31 cellular contexts compared by ENCODE assay signal in the genomic region with DNA sequence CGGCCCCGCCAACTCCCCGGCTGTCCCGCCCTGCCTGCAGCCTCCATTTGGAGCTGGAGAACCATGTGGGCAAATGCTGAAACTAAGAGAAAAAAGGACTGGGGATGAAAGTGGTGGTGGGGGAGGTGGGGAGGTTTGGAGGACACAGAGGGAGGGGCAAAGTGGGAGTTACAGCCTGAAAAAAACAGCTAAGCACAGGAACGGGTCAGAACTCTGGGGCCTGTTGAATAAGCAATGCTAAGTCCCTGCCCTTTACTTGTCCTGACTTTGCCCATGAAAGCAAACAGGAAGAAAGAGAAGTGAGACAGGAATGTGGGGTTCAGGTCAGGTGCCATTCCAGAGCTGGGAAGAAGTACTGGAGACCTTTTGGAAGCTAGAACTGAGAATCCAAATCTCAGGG. TPM values are rescaled to one million over a fixed set of nuclear protein-coding genes. Genes with fewer than 3 reads are reported as not detected.
"Had no signal": no experiment of that assay in that cellular context is flagged by ENCODE, and none has a peak within 500 bp of the region (broad histone marks: within the 10 kb centered on the region; RNA-seq: fewer than 3 reads in every experiment).

No MANE protein-coding gene starts in this region.

- H3K4me3 Mint-ChIP-seq: activated naive CD4-positive, alpha-beta T cell treated with anti-CD3 and anti-CD28 coated beads for 36 hours; activated naive CD8-positive, alpha-beta T cell treated with anti-CD3 and anti-CD28 coated beads for 36 hours; naive thymus-derived CD8-positive, alpha-beta T cell; stimulated activated effector memory CD8-positive, alpha-beta T cell treated with anti-CD3 and anti-CD28 coated beads, Interleukin-12 subunit alpha, Interleukin-12 subunit beta, amount 100 ng/mL, for 72 hours had no signal

- H3K36me3 Mint-ChIP-seq: activated naive CD8-positive, alpha-beta T cell treated with anti-CD3 and anti-CD28 coated beads for 36 hours had no signal

- H3K9me3 ChIP-seq: adrenal gland, heart right ventricle, right lobe of liver, stomach, thyroid gland, upper lobe of right lung had no signal

- FAIRE-seq: kidney had no signal

- H3K27ac Mint-ChIP-seq: activated naive CD4-positive, alpha-beta T cell treated with anti-CD3 and anti-CD28 coated beads for 36 hours; activated naive CD8-positive, alpha-beta T cell treated with anti-CD3 and anti-CD28 coated beads for 36 hours; stimulated activated effector memory CD8-positive, alpha-beta T cell treated with anti-CD3 and anti-CD28 coated beads, Interleukin-12 subunit alpha, Interleukin-12 subunit beta, amount 100 ng/mL, for 72 hours had no signal

- H3K4me3 ChIP-seq: adrenal gland, heart right ventricle, right lobe of liver, stomach, thyroid gland, upper lobe of right lung had no signal

- H3K36me3 ChIP-seq: adrenal gland, brain microvascular endothelial cell, heart right ventricle, right lobe of liver, stomach, thyroid gland, upper lobe of right lung had no signal

- H3K27ac ChIP-seq: adrenal gland, brain microvascular endothelial cell, heart right ventricle, right lobe of liver, stomach, thyroid gland, upper lobe of right lung had no signal

- ATAC-seq: esophagus mucosa; heart right ventricle; left colon; naive thymus-derived CD8-positive, alpha-beta T cell; right lobe of liver; stimulated activated effector memory CD8-positive, alpha-beta T cell treated with anti-CD3 and anti-CD28 coated beads, Interleukin-12 subunit alpha, Interleukin-12 subunit beta, amount 100 ng/mL, for 72 hours; upper lobe of right lung had no signal

- H3K9me3 Mint-ChIP-seq: activated naive CD4-positive, alpha-beta T cell treated with anti-CD3 and anti-CD28 coated beads for 36 hours; activated naive CD8-positive, alpha-beta T cell treated with anti-CD3 and anti-CD28 coated beads for 36 hours; naive thymus-derived CD8-positive, alpha-beta T cell; stimulated activated effector memory CD8-positive, alpha-beta T cell treated with anti-CD3 and anti-CD28 coated beads, Interleukin-12 subunit alpha, Interleukin-12 subunit beta, amount 100 ng/mL, for 72 hours had no signal

- DNase-seq: activated CD4-positive, alpha-beta T cell treated with anti-CD3 and anti-CD28 coated beads for 48 hours; activated CD4-positive, alpha-beta T cell treated with anti-CD3 and anti-CD28 coated beads, Interleukin-2, amount 50 U/mL, for 48 hours; activated CD8-positive, alpha-beta memory T cell treated with anti-CD3 and anti-CD28 coated beads for 24 hours; activated effector memory CD4-positive, alpha-beta T cell treated with anti-CD3 and anti-CD28 coated beads, Interleukin-2, amount 50 U/mL, for 16 hours; activated naive CD4-positive, alpha-beta T cell treated with anti-CD3 and anti-CD28 coated beads for 36 hours; activated naive CD8-positive, alpha-beta T cell treated with anti-CD3 and anti-CD28 coated beads for 36 hours; adrenal gland; aorta; brain microvascular endothelial cell; cortex of kidney; foreskin melanocyte; heart right ventricle; kidney; left colon; mesenchymal stem cell; naive thymus-derived CD8-positive, alpha-beta T cell; posterior cingulate gyrus; right lobe of liver; stimulated activated CD4-positive, alpha-beta T cell treated with anti-CD3 and anti-CD28 coated beads, Interleukin-12 subunit alpha, Interleukin-12 subunit beta, amount 100 ng/mL, for 4 hours; stimulated activated CD4-positive, alpha-beta T cell treated with anti-CD3 and anti-CD28 coated beads, Interleukin-4, amount 100 ng/mL, for 24 hours; stomach; thyroid gland; upper lobe of right lung had no signal

RNA-seq across cellular contexts. Expression of gene GSX2, which starts 3.4 kb away (rescaled TPM):
- total RNA-seq: activated naive CD4-positive, alpha-beta T cell treated with anti-CD3 and anti-CD28 coated beads for 36 hours; activated naive CD8-positive, alpha-beta T cell treated with anti-CD3 and anti-CD28 coated beads for 36 hours; adrenal gland; aorta; cardiac septum; chondrocyte; esophagus mucosa; glomerular endothelial cell; heart right ventricle; kidney; left colon; naive thymus-derived CD8-positive, alpha-beta T cell; osteoblast; right lobe of liver; skeletal muscle tissue; stomach; T-helper 1 cell treated with Interleukin-12 subunit alpha and Interleukin-12 subunit beta and Interleukin-4 antibody, amounts not matched to agents 30 ng/mL and 1 ng/mL, for 36 hours; thyroid gland; upper lobe of right lung had no signal
- polyA plus RNA-seq: adrenal gland; aorta; heart right ventricle; naive thymus-derived CD8-positive, alpha-beta T cell; stomach had no signal
